Comparison of ENCODE assay signal across 8 cellular contexts in the genomic region with DNA sequence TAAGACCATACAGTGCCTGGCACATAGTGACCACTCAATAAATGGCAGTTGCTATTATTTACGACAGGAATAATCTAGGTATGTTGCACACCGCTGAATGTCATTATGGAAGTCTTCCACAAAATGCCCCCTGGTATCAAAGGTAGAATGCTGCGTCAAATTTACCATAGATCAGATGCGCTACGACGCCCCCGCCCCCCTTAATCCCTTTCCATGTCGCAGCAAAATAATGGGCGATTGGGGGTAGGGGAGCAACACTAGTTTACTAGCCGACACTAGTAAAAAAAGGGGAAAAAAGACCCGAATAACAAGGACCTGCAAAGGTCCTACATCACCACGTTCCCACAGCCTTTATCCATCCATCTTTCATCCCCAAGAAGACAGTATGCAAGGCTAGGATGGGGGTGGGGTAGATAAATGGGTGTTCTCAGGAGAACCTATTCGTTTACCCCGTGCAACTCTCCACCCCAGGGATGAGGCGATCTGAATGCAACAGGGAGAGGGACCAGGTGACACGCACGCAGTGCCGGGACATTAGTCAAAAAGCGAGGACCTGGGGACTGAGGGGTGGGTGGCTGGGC. TPM values are rescaled to one million over a fixed set of nuclear protein-coding genes. Genes with fewer than 3 reads are reported as not detected.
DNase-seq lines count a peak whose midpoint lies in the region; ATAC-seq and TF ChIP-seq lines count a peak whose summit lies in the region.

No MANE protein-coding gene starts in this region.

- H3K4me1 Mint-ChIP-seq in activated T-cell treated with anti-CD3 and anti-CD28 coated beads, Interleukin-2, amount 50 U/mL, for 24 hours (ENCODE audit: low read depth) = peaks cover 60% of the 10 kb centered on the region
- H3K4me1 Mint-ChIP-seq in glutamatergic neuron (ENCODE audit: low read depth, unreplicated experiment) = peaks cover 6% of the 10 kb centered on the region
- H3K4me1 Mint-ChIP-seq in progenitor cell of endocrine pancreas (ENCODE audit: low read depth) = peaks cover 11% of the 10 kb centered on the region

- no peaks in the 10 kb centered on the region for H3K9me3 Mint-ChIP-seq in activated T-cell treated with anti-CD3 and anti-CD28 coated beads, Interleukin-2, amount 50 U/mL, for 24 hours
- peaks cover 6% of the 10 kb centered on the region for H3K9me3 Mint-ChIP-seq in glutamatergic neuron (ENCODE audit: unreplicated experiment)
- no peaks in the 10 kb centered on the region for H3K9me3 Mint-ChIP-seq in progenitor cell of endocrine pancreas (ENCODE audit: low read depth)

- DNase-seq in NCI-H1694 (lab: John Stamatoyannopoulos, UW) (peak; percentile 5), NCI-H1694 treated with DMSO at 0.1 percent for 48 hours (lab: John Stamatoyannopoulos, UW) (no peak), glutamatergic neuron (no peak), progenitor cell of endocrine pancreas (ENCODE audit: low spot score, unreplicated experiment) (no peak), middle frontal gyrus (ENCODE audit: extremely low spot score, low spot score) (no peak), SK-N-DZ (ENCODE audit: low spot score) (no peak)
- DNase-seq in activated T-cell treated with anti-CD3 and anti-CD28 coated beads, Interleukin-2, amount 50 U/mL, for 24 hours = no peak

- TF ChIP-seq CTCF in glutamatergic neuron (IDR thresholded peaks at IDR 0.05; ENCODE audit: partially characterized antibody, unreplicated experiment) = no peak
- no peak for TF ChIP-seq CTCF in progenitor cell of endocrine pancreas (IDR thresholded peaks at IDR 0.05; ENCODE audit: unreplicated experiment)

- H3K27me3 Mint-ChIP-seq in activated T-cell treated with anti-CD3 and anti-CD28 coated beads, Interleukin-2, amount 50 U/mL, for 24 hours = no peaks in the 10 kb centered on the region
- peaks cover 5% of the 10 kb centered on the region for H3K27me3 Mint-ChIP-seq in glutamatergic neuron (ENCODE audit: unreplicated experiment)
- no peaks in the 10 kb centered on the region for H3K27me3 Mint-ChIP-seq in progenitor cell of endocrine pancreas

- peak overlapping the region; percentile 90 for H3K4me3 Mint-ChIP-seq in activated T-cell treated with anti-CD3 and anti-CD28 coated beads, Interleukin-2, amount 50 U/mL, for 24 hours
- H3K4me3 Mint-ChIP-seq in glutamatergic neuron (ENCODE audit: unreplicated experiment) = peak overlapping the region; percentile 100
- peak overlapping the region; percentile 98 for H3K4me3 Mint-ChIP-seq in progenitor cell of endocrine pancreas (ENCODE audit: low read depth)

- ATAC-seq in HG03571 (IDR thresholded peaks at IDR 0.05; ENCODE audit: unreplicated experiment) = peak; percentile 13

- peak overlapping the region; percentile 100 for H3K27ac Mint-ChIP-seq in activated T-cell treated with anti-CD3 and anti-CD28 coated beads, Interleukin-2, amount 50 U/mL, for 24 hours
- H3K27ac Mint-ChIP-seq in glutamatergic neuron (ENCODE audit: unreplicated experiment) (peak overlapping the region; percentile 100), progenitor cell of endocrine pancreas (peak overlapping the region; percentile 100)

- H3K36me3 Mint-ChIP-seq in activated T-cell treated with anti-CD3 and anti-CD28 coated beads, Interleukin-2, amount 50 U/mL, for 24 hours (ENCODE audit: low read depth) = peaks cover 45% of the 10 kb centered on the region
- H3K36me3 Mint-ChIP-seq in glutamatergic neuron (ENCODE audit: unreplicated experiment) = no peaks in the 10 kb centered on the region
- no peaks in the 10 kb centered on the region for H3K36me3 Mint-ChIP-seq in progenitor cell of endocrine pancreas (ENCODE audit: insufficient read depth)

RNA-seq across cellular contexts. Expression of a gene that starts 0.5 kb away (rescaled TPM):
- total RNA-seq in glutamatergic neuron (ENCODE audit: unreplicated experiment) (38.4 TPM), progenitor cell of endocrine pancreas (42.6 and 45.6 TPM in 2 replicates)
- 52.5 and 54.4 TPM in 2 replicates for polyA plus RNA-seq in SK-N-DZ (2014; cell fraction: cytosol; rRNA removed)
- 48.6 and 49.4 TPM in 2 replicates for polyA plus RNA-seq in SK-N-DZ (2014; cell fraction: nucleus; rRNA removed)

RNA-seq across cellular contexts. Expression of a gene that starts 0.9 kb away (rescaled TPM):
- total RNA-seq in glutamatergic neuron (ENCODE audit: unreplicated experiment) (9.6 TPM), progenitor cell of endocrine pancreas (20.3 and 24.1 TPM in 2 replicates)
- 17.8 and 35.6 TPM in 2 replicates for polyA plus RNA-seq in SK-N-DZ (2014; cell fraction: cytosol; rRNA removed)
- 12.5 and 17.1 TPM in 2 replicates for polyA plus RNA-seq in SK-N-DZ (2014; cell fraction: nucleus; rRNA removed)
